In genomic region chr9:111662851-111663823, GRCh38 we compare ENCODE assay signal across 8 cellular contexts. TPM values are rescaled to one million over a fixed set of nuclear protein-coding genes. Genes with fewer than 3 reads are reported as not detected.
A peak's percentile ranks its signal among the peaks of the same experiment; 100 is the strongest.
DNase-seq lines count a peak whose midpoint lies in the region; ATAC-seq and TF ChIP-seq lines count a peak whose summit lies in the region.

No MANE protein-coding gene starts in this region.

- no peaks in the 10 kb centered on the region for H3K36me3 ChIP-seq in GM23338 (ENCODE audit: insufficient read depth)

- H3K4me3 ChIP-seq in GM23338 (peak overlapping the region; percentile 78), epithelial cell of proximal tubule (ENCODE audit: low read depth, low read length) (peak overlapping the region; percentile 79)

- H3K9me2 ChIP-seq in GM23338 (ENCODE audit: insufficient read depth): no peaks in the 10 kb centered on the region

- peak; percentile 78 for ATAC-seq in GM23338
- no peak for ATAC-seq in GM18873 (IDR thresholded peaks at IDR 0.05; ENCODE audit: low FRiP score, unreplicated experiment)
- ATAC-seq in GM18505 (IDR thresholded peaks at IDR 0.05; ENCODE audit: unreplicated experiment): no peak

- H3K4me1 ChIP-seq in GM23338 (ENCODE audit: insufficient read depth): peaks cover 10% of the 10 kb centered on the region

- H3K4me3 Mint-ChIP-seq in GM23338: peak overlapping the region; percentile 94
- H3K4me3 Mint-ChIP-seq in T-helper 1 cell treated with Interleukin-12 subunit alpha and Interleukin-12 subunit beta and Interleukin-4 antibody, amounts not matched to agents 30 μg/mL and 1 μg/mL, for 36 hours: peak overlapping the region; percentile 93
- peak overlapping the region; percentile 97 for H3K4me3 Mint-ChIP-seq in progenitor cell of endocrine pancreas (ENCODE audit: low read depth)

- no peak overlapping the region for H2AFZ ChIP-seq in GM23338

- H3K9me3 Mint-ChIP-seq in GM23338: no peaks in the 10 kb centered on the region
- no peaks in the 10 kb centered on the region for H3K9me3 Mint-ChIP-seq in T-helper 1 cell treated with Interleukin-12 subunit alpha and Interleukin-12 subunit beta and Interleukin-4 antibody, amounts not matched to agents 30 μg/mL and 1 μg/mL, for 36 hours
- H3K9me3 Mint-ChIP-seq in progenitor cell of endocrine pancreas (ENCODE audit: low read depth): no peaks in the 10 kb centered on the region

- peaks cover 33% of the 10 kb centered on the region for H3K79me2 ChIP-seq in GM23338 (replicated peaks; ENCODE audit: insufficient read depth)

- peaks cover 18% of the 10 kb centered on the region for H3K27me3 ChIP-seq in GM23338 (ENCODE audit: insufficient read depth)

- peak; percentile 80 for DNase-seq in GM23338 (ENCODE audit: low spot score)
- no peak for DNase-seq in epithelial cell of proximal tubule (ENCODE audit: low read depth)
- DNase-seq in progenitor cell of endocrine pancreas (ENCODE audit: low spot score, unreplicated experiment): peak; percentile 11
- DNase-seq in NCI-H1930 (lab: John Stamatoyannopoulos, UW): no peak
- no peak for DNase-seq in medulla oblongata (ENCODE audit: extremely low spot score)

- no peak for TF ChIP-seq CTCF in GM23338 (conservative IDR thresholded peaks at IDR 0.05; ENCODE audit: low read depth in 2 of 2)
- TF ChIP-seq CTCF in epithelial cell of proximal tubule (conservative IDR thresholded peaks at IDR 0.05; ENCODE audit: low read depth, low read length): no peak
- no peak for TF ChIP-seq CTCF in progenitor cell of endocrine pancreas (IDR thresholded peaks at IDR 0.05; ENCODE audit: unreplicated experiment)

- peak overlapping the region; percentile 15; the same call in 1 of the 2 replicates for H3K27ac Mint-ChIP-seq in GM23338
- H3K27ac Mint-ChIP-seq in T-helper 1 cell treated with Interleukin-12 subunit alpha and Interleukin-12 subunit beta and Interleukin-4 antibody, amounts not matched to agents 30 μg/mL and 1 μg/mL, for 36 hours: peak overlapping the region; percentile 93
- peak overlapping the region; percentile 43 for H3K27ac Mint-ChIP-seq in progenitor cell of endocrine pancreas

- no peak overlapping the region for H3K27ac ChIP-seq in GM23338 (ENCODE audit: low read depth)

- no peak for TF ChIP-seq POLR2A in GM18505 (IDR thresholded peaks at IDR 0.05; ENCODE audit: borderline replicate concordance, extremely low read depth, insufficient read depth, insufficient read length)

- peaks cover 19% of the 10 kb centered on the region for H3K27me3 Mint-ChIP-seq in GM23338 (ENCODE audit: insufficient read depth, low read depth, poor library complexity)
- H3K27me3 Mint-ChIP-seq in T-helper 1 cell treated with Interleukin-12 subunit alpha and Interleukin-12 subunit beta and Interleukin-4 antibody, amounts not matched to agents 30 μg/mL and 1 μg/mL, for 36 hours (ENCODE audit: low read depth): no peaks in the 10 kb centered on the region
- H3K27me3 Mint-ChIP-seq in progenitor cell of endocrine pancreas: peaks cover 17% of the 10 kb centered on the region

- no peaks in the 10 kb centered on the region for H3F3A ChIP-seq in GM23338 (replicated peaks; ENCODE audit: low read depth)

- peak overlapping the region; percentile 94 for H3K4me2 ChIP-seq in GM23338

- peaks cover 19% of the 10 kb centered on the region for H3K36me3 Mint-ChIP-seq in GM23338 (ENCODE audit: low read depth)
- H3K36me3 Mint-ChIP-seq in T-helper 1 cell treated with Interleukin-12 subunit alpha and Interleukin-12 subunit beta and Interleukin-4 antibody, amounts not matched to agents 30 μg/mL and 1 μg/mL, for 36 hours (ENCODE audit: low read depth): peaks cover 21% of the 10 kb centered on the region
- H3K36me3 Mint-ChIP-seq in progenitor cell of endocrine pancreas (ENCODE audit: insufficient read depth): peaks cover 7% of the 10 kb centered on the region

- H4K20me1 ChIP-seq in GM23338 (replicated peaks; ENCODE audit: insufficient read depth): no peaks in the 10 kb centered on the region; the same call in 1 of the 2 replicates

- peaks cover 16% of the 10 kb centered on the region for H3K4me1 Mint-ChIP-seq in GM23338
- H3K4me1 Mint-ChIP-seq in T-helper 1 cell treated with Interleukin-12 subunit alpha and Interleukin-12 subunit beta and Interleukin-4 antibody, amounts not matched to agents 30 μg/mL and 1 μg/mL, for 36 hours (ENCODE audit: low read depth): peaks cover 22% of the 10 kb centered on the region
- peaks cover 18% of the 10 kb centered on the region for H3K4me1 Mint-ChIP-seq in progenitor cell of endocrine pancreas (ENCODE audit: low read depth)

TF ChIP-seq in GM23338, 12 proteins besides CTCF, POLR2A, EP300 and RAD21:
- no peak for TF ChIP-seq NANOG (IDR thresholded peaks at IDR 0.05; ENCODE audit: borderline replicate concordance)
- TF ChIP-seq, protein P1, sequence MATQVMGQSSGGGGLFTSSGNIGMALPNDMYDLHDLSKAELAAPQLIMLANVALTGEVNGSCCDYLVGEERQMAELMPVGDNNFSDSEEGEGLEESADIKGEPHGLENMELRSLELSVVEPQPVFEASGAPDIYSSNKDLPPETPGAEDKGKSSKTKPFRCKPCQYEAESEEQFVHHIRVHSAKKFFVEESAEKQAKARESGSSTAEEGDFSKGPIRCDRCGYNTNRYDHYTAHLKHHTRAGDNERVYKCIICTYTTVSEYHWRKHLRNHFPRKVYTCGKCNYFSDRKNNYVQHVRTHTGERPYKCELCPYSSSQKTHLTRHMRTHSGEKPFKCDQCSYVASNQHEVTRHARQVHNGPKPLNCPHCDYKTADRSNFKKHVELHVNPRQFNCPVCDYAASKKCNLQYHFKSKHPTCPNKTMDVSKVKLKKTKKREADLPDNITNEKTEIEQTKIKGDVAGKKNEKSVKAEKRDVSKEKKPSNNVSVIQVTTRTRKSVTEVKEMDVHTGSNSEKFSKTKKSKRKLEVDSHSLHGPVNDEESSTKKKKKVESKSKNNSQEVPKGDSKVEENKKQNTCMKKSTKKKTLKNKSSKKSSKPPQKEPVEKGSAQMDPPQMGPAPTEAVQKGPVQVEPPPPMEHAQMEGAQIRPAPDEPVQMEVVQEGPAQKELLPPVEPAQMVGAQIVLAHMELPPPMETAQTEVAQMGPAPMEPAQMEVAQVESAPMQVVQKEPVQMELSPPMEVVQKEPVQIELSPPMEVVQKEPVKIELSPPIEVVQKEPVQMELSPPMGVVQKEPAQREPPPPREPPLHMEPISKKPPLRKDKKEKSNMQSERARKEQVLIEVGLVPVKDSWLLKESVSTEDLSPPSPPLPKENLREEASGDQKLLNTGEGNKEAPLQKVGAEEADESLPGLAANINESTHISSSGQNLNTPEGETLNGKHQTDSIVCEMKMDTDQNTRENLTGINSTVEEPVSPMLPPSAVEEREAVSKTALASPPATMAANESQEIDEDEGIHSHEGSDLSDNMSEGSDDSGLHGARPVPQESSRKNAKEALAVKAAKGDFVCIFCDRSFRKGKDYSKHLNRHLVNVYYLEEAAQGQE (IDR thresholded peaks at IDR 0.05; ENCODE audit: unreplicated experiment): no peak
- TF ChIP-seq ZNF114 (CRISPR knock-in tag; IDR thresholded peaks at IDR 0.05): no peak
- no peak for TF ChIP-seq EZH2 (IDR thresholded peaks at IDR 0.05; ENCODE audit: low read depth, unreplicated experiment)

RNA-seq across cellular contexts. Expression of gene GNG10, which starts 1.7 kb away (rescaled TPM):
- total RNA-seq in GM23338 (2014; rRNA removed; shearing (Covaris generic)): 49.9 and 62.1 TPM in 2 replicates
- polyA plus RNA-seq in GM23338 (2016; fragmentation: Nextera tagmentation; extraction: Ambion mirVana): 52.6 and 61.2 TPM in 2 replicates
- total RNA-seq in epithelial cell of proximal tubule: 74.3 and 87.8 TPM in 2 replicates
- total RNA-seq in progenitor cell of endocrine pancreas: 27.5 and 32.2 TPM in 2 replicates

RNA-seq across cellular contexts. Expression of gene DNAJC25, which starts 32.0 kb away (rescaled TPM):
- total RNA-seq in GM23338 (2014; rRNA removed; shearing (Covaris generic)): 8.9 and 9.6 TPM in 2 replicates
- 6.8 and 8.4 TPM in 2 replicates for polyA plus RNA-seq in GM23338 (2016; fragmentation: Nextera tagmentation; extraction: Ambion mirVana)
- 7.1 and 7.6 TPM in 2 replicates for total RNA-seq in epithelial cell of proximal tubule
- total RNA-seq in progenitor cell of endocrine pancreas: 7.5 and 8.5 TPM in 2 replicates

Comparison
In these comparisons a context has a peak if more than half of its experiments do, and no peak if none do; other contexts are left out.
1. DNase-seq: peak in GM23338 (single experiment) and progenitor cell of endocrine pancreas (single experiment); none in epithelial cell of proximal tubule (single experiment), NCI-H1930 (0 of 2) and medulla oblongata (single experiment).
2. H3K27ac Mint-ChIP-seq: peak in every context shown above with its lines; median percentile 93 in T-helper 1 cell treated with Interleukin-12 subunit alpha and Interleukin-12 subunit beta and Interleukin-4 antibody, amounts not matched to agents 30 μg/mL and 1 μg/mL, for 36 hours; 43 in progenitor cell of endocrine pancreas; 15 in GM23338.
3. Peak in every context shown above with its lines, with median percentiles within 50 percentile points of each other: H3K4me3 Mint-ChIP-seq.